ENCODE assay signal across 8 cellular contexts in the genomic region with DNA sequence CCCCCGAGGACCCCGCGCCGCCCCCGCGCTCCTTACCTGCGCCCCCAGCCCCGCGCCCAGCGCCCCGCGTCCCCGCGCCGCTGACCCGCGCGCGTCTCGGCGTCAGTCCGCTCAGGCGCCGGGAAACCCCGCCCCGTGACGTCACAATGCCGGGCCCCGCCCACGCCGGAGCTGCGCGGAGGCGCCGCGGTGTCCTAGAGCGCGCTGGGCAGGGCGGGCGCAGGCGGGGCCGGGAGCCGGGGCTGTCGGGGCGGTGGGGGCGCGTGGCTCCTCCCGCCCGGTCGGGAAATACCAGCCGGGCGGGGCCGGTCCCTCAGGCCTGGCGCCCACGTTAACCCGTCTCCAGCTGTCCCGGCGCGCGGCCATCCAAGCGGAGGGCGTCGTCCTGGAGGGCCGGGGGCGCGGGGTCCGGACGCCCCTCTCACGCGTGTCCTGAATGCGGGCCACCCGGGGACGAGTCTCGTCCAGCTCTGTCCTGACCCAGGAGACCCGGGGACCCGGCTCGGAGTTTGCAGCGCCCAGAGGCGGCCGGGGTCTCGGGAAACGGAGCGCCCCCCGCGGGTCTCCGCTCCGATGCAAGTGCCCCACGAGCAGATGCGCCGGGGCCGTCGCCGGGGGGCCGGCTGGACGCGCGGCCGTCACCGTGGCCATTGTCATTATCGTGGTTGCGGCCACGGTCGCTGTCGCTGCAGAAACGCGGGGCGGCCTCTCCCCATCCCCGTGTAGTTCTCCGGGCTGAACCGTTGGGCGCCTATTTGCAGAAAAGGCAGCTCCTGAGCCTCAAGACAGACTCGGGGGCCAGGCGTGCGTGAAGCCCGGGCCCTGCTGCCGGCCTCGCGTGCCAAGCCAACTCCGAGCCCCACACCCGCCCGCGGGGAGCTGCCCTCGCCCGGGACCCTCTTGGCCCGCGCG.
DNase-seq lines count a peak whose midpoint lies in the region; TF ChIP-seq lines count a peak whose summit lies in the region.

Gene SLC66A2 (minus strand): TSS at position 109 of the 912 bp plus-strand sequence. CDS start 727 bp downstream, outside the sequence.

- peaks cover 18% of the 10 kb centered on the region for H3K4me1 Mint-ChIP-seq in T-helper 2 cell treated with Interferon-gamma antibody and Interleukin-4, amounts not matched to agents 5 μg/mL and 100 μg/mL, for 36 hours (ENCODE audit: low read depth)

- H3K9me3 Mint-ChIP-seq in T-helper 2 cell treated with Interferon-gamma antibody and Interleukin-4, amounts not matched to agents 5 μg/mL and 100 μg/mL, for 36 hours: no peaks in the 10 kb centered on the region

- TF ChIP-seq CTCF in GM10248 (IDR thresholded peaks at IDR 0.05; ENCODE audit: control extremely low read depth, extremely low read depth, low read depth, missing control alignments): no peak
- TF ChIP-seq CTCF in HEK293 (tag by site-specific recombination; IDR thresholded peaks at IDR 0.05): peak; percentile 70

- no peaks in the 10 kb centered on the region for H3K27me3 Mint-ChIP-seq in T-helper 2 cell treated with Interferon-gamma antibody and Interleukin-4, amounts not matched to agents 5 μg/mL and 100 μg/mL, for 36 hours (ENCODE audit: low read depth)

- peaks cover 8% of the 10 kb centered on the region for H3K4me1 ChIP-seq in HEK293 (ENCODE audit: control insufficient read depth, insufficient read depth, low read length)

- H3K4me3 ChIP-seq in HEK293 (ENCODE audit: low read depth, low read length): peak within 1 kb of the TSS; percentile 72

- H3K27ac Mint-ChIP-seq in T-helper 2 cell treated with Interferon-gamma antibody and Interleukin-4, amounts not matched to agents 5 μg/mL and 100 μg/mL, for 36 hours: peak within 1 kb of the TSS; percentile 83

- peak within 1 kb of the TSS; percentile 88 for H3K4me3 Mint-ChIP-seq in T-helper 2 cell treated with Interferon-gamma antibody and Interleukin-4, amounts not matched to agents 5 μg/mL and 100 μg/mL, for 36 hours

- POLR2A ChIA-PET in GM10248 (lab: Yijun Ruan, JAX): no interaction called here
- POLR2A ChIA-PET in HEK293 (lab: Yijun Ruan, JAX): interaction anchor here (0.6 to 2.6 kb wide), 6 partner anchors 8 to 200 kb away, joined by 3 to 9 read pairs (median 5); partner anchors contain the start of genes HSBP1L1, RBFA and TXNL4A

- H3K9me3 ChIP-seq in HEK293 (ENCODE audit: control insufficient read depth, insufficient read depth, low read depth, low read length): no peaks in the 10 kb centered on the region

- peaks cover 3% of the 10 kb centered on the region for H3K36me3 Mint-ChIP-seq in T-helper 2 cell treated with Interferon-gamma antibody and Interleukin-4, amounts not matched to agents 5 μg/mL and 100 μg/mL, for 36 hours (ENCODE audit: low read depth)

- CTCF ChIA-PET in GM10248 (lab: Yijun Ruan, JAX): interaction anchor here (0.6 to 1.3 kb wide), 3 partner anchors 10 to 33 kb away, joined by 3 to 5 read pairs (median 3); no protein-coding TSS in a partner anchor
- CTCF ChIA-PET in HEK293 (lab: Yijun Ruan, JAX): no interaction called here

- peaks cover 11 to 22% of the 10 kb centered on the region in 2 experiments; a peak in 2 of 3 replicates for H3K36me3 ChIP-seq in HEK293 (ENCODE audit: control insufficient read depth in 2 of 2, insufficient read depth in 1 of 2, low read length in 2 of 2)

- H3K27ac ChIP-seq in HEK293 (ENCODE audit: extremely low read depth, low read depth, low read length): peak within 1 kb of the TSS; percentile 71; the same call in 1 of the 2 replicates

- DNase-seq in GM10248 (ENCODE audit: extremely low spot score) (peak; percentile 95), NCI-H1048 (lab: John Stamatoyannopoulos, UW) (peak; percentile 77), anterior cingulate cortex (lab: John Stamatoyannopoulos, UW) (peak; percentile 22 to 92 (median 82)), hepatic stellate cell (ENCODE audit: low spot score) (peak; percentile 91), retina (peak; percentile 85), NCI-H2029 (lab: John Stamatoyannopoulos, UW) (no peak)
- peak; percentile 90 for DNase-seq in T-helper 2 cell treated with Interferon-gamma antibody and Interleukin-4, amounts not matched to agents 5 μg/mL and 100 μg/mL, for 36 hours (ENCODE audit: low spot score)

TF ChIP-seq in HEK293, 187 proteins besides CTCF, POLR2A, EP300 and RAD21 (continues in another document):
- TF ChIP-seq, protein P1, sequence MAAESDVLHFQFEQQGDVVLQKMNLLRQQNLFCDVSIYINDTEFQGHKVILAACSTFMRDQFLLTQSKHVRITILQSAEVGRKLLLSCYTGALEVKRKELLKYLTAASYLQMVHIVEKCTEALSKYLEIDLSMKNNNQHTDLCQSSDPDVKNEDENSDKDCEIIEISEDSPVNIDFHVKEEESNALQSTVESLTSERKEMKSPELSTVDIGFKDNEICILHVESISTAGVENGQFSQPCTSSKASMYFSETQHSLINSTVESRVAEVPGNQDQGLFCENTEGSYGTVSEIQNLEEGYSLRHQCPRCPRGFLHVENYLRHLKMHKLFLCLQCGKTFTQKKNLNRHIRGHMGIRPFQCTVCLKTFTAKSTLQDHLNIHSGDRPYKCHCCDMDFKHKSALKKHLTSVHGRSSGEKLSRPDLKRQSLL (tag by site-specific recombination; IDR thresholded peaks at IDR 0.05): peak; percentile 87; the same call in 1 of the 2 replicates
- TF ChIP-seq IKZF3 (tag by site-specific recombination; IDR thresholded peaks at IDR 0.05): 0 out of 2 replicates have a peak, but pooled peaks have one; percentile 10
- TF ChIP-seq ZNF501 (tag by site-specific recombination; IDR thresholded peaks at IDR 0.05): peak; percentile 56; the same call in 1 of the 2 replicates
- TF ChIP-seq ZNF175 (tag by site-specific recombination; IDR thresholded peaks at IDR 0.05): no peak
- 0 out of 2 replicates have a peak, but pooled peaks have one; percentile 41 for TF ChIP-seq ZSCAN30 (tag by site-specific recombination; IDR thresholded peaks at IDR 0.05)
- TF ChIP-seq ZNF792 (tag by site-specific recombination; IDR thresholded peaks at IDR 0.05): no peak
- TF ChIP-seq SP3 (tag by site-specific recombination; IDR thresholded peaks at IDR 0.05): 0 out of 2 replicates have a peak, but pooled peaks have one; percentile 20
- TF ChIP-seq SP2 (tag by site-specific recombination; IDR thresholded peaks at IDR 0.05): no peak
- peak; percentile 12; the same call in 1 of the 2 replicates for TF ChIP-seq ZBTB20 (tag by site-specific recombination; IDR thresholded peaks at IDR 0.05)
- peak; percentile 87 for TF ChIP-seq GLIS2 (tag by site-specific recombination; IDR thresholded peaks at IDR 0.05)
- TF ChIP-seq ZBTB26 (tag by site-specific recombination; optimal IDR thresholded peaks at IDR 0.05): peak; percentile 73
- TF ChIP-seq ZNF354C (tag by site-specific recombination; IDR thresholded peaks at IDR 0.05; ENCODE audit: borderline replicate concordance, low read depth): no peak
- 0 out of 2 replicates have a peak, but pooled peaks have one; percentile 18 for TF ChIP-seq ZNF449 (tag by site-specific recombination; IDR thresholded peaks at IDR 0.05)
- 0 out of 2 replicates have a peak, but pooled peaks have one; percentile 29 for TF ChIP-seq ZXDB (tag by site-specific recombination; IDR thresholded peaks at IDR 0.05)
- TF ChIP-seq ZNF600 (tag by site-specific recombination; IDR thresholded peaks at IDR 0.05): no peak
- TF ChIP-seq HIC1 (tag by site-specific recombination; IDR thresholded peaks at IDR 0.05): 0 out of 2 replicates have a peak, but pooled peaks have one; percentile 20
- peak; percentile 80 for TF ChIP-seq ZBTB8A (tag by site-specific recombination; IDR thresholded peaks at IDR 0.05)
- no peak for TF ChIP-seq OVOL3 (tag by site-specific recombination; IDR thresholded peaks at IDR 0.05)
- TF ChIP-seq KLF9 (tag by site-specific recombination; IDR thresholded peaks at IDR 0.05; ENCODE audit: low read depth): peak; percentile 28; the same call in 1 of the 2 replicates
- TF ChIP-seq ZNF223 (tag by site-specific recombination; IDR thresholded peaks at IDR 0.05): no peak
